In genomic region chr2:239460780-239461179, GRCh38 we compare ENCODE assay signal across 20 cellular contexts. TPM values are rescaled to one million over a fixed set of nuclear protein-coding genes. Genes with fewer than 3 reads are reported as not detected.
DNase-seq lines count a peak whose midpoint lies in the region; ATAC-seq, FAIRE-seq and TF ChIP-seq lines count a peak whose summit lies in the region.
"Had no signal": no experiment of that assay in that cellular context is flagged by ENCODE, and none has a peak within 500 bp of the region (broad histone marks: within the 10 kb centered on the region; RNA-seq: fewer than 3 reads in every experiment).

No MANE protein-coding gene starts in this region.

- no peak overlapping the region for H3K4me3 ChIP-seq in endodermal cell (ENCODE audit: low read length)
- H3K4me3 ChIP-seq in HepG2 (replicated peaks in 1 of 3; ENCODE audit: insufficient read depth in 1 of 3, low read depth in 2 of 3, low read length in 3 of 3): no peak overlapping the region
- H3K4me3 ChIP-seq: GM23338, HAP-1 had no signal

- no peak for FAIRE-seq in HepG2 (lab: Jason Lieb, UNC)
- FAIRE-seq: GM12891, GM18507, H54 had no signal

- DNase-seq in endodermal cell (peak; percentile 6), HepG2 (ENCODE audit: low spot score) (peak; percentile 29), retina (peak; percentile 3), ureter (ENCODE audit: low spot score) (peak; percentile 4), HCEC 1CT (no peak), NCI-H128 (lab: John Stamatoyannopoulos, UW; ENCODE audit: unreplicated experiment) (no peak)
- DNase-seq: C1 segment of cervical spinal cord; Calu3; CD4-positive, alpha-beta memory T cell; COR-L47; DMS53; DMS79 treated with DMSO at 0.1 percent for 48 hours; GF-D8 had no signal

- H3K9ac ChIP-seq in endodermal cell (ENCODE audit: extremely low read depth, low read length, poor library complexity, severe bottlenecking): no peak overlapping the region
- no peak overlapping the region for H3K9ac ChIP-seq in HepG2 (ENCODE audit: insufficient read depth, low read depth, low read length)

- H3K4me3 Mint-ChIP-seq in endodermal cell: no peak overlapping the region
- H3K4me3 Mint-ChIP-seq: CD4-positive, alpha-beta memory T cell; GM23338 had no signal

- BruUV-seq in HepG2 (replicated peaks; lab: Mats Ljungman, UMichigan): no TSS peak

- no peaks in the 10 kb centered on the region for H3K9me3 ChIP-seq in endodermal cell (ENCODE audit: control insufficient read depth, low read length)
- no peaks in the 10 kb centered on the region for H3K9me3 ChIP-seq in HepG2 (ENCODE audit: low read length)
- H3K9me3 ChIP-seq: HAP-1 had no signal

- no peak for TF ChIP-seq RAD21 in HepG2 (CRISPR knock-in tag; IDR thresholded peaks at IDR 0.05)

- CTCF ChIA-PET in HepG2 (lab: Yijun Ruan, JAX; ENCODE audit: low intra/inter-chr PET ratio, low total read pairs): no interaction called here

- WGBS in endodermal cell (ENCODE audit: insufficient coverage in 1 of 2, insufficient read length in 1 of 2), 2 experiments: 92 to 98% methylated on average over 5 of the region's 5 CpGs
- WGBS in HepG2 (ENCODE audit: low lambda C conversion rate): 17% methylated on average over 5 of the region's 5 CpGs

- no peak for ATAC-seq in HepG2
- ATAC-seq in HG03521 (IDR thresholded peaks at IDR 0.05; ENCODE audit: unreplicated experiment): no peak
- ATAC-seq in HG03159 (IDR thresholded peaks at IDR 0.05; ENCODE audit: unreplicated experiment): no peak
- ATAC-seq: GM23338 had no signal

- no peaks in the 10 kb centered on the region for H4K20me1 ChIP-seq in HepG2 (ENCODE audit: insufficient read depth, low read length)

- in situ Hi-C loops in HepG2 (cut with HindIII; ENCODE audit: extremely low pct_ligation_motif_present, low pct_unique_long_range_greater_than_20kb): no loop called here

- H3K27me3 ChIP-seq in endodermal cell (ENCODE audit: control insufficient read depth, insufficient read depth, low read length, poor library complexity, severe bottlenecking) (no peaks in the 10 kb centered on the region), HepG2 (ENCODE audit: control insufficient read depth in 1 of 2, insufficient read depth in 2 of 2, low read length in 2 of 2) (peaks cover 2 to 53% of the 10 kb centered on the region in 2 experiments; a peak in 3 of 5 replicates)

- no peak overlapping the region for H3K27ac Mint-ChIP-seq in endodermal cell
- H3K27ac Mint-ChIP-seq: CD4-positive, alpha-beta memory T cell; GM23338 had no signal

- no peaks in the 10 kb centered on the region for H3K36me3 Mint-ChIP-seq in endodermal cell (ENCODE audit: low read depth)

- TF ChIP-seq EP300 in HepG2 (IDR thresholded peaks at IDR 0.05; ENCODE audit: low read depth in 2 of 2, low read length in 2 of 2) (no peak), HepG2 (CRISPR knock-in tag; IDR thresholded peaks at IDR 0.05; ENCODE audit: borderline replicate concordance) (no peak)

- H3K27me3 Mint-ChIP-seq in endodermal cell (ENCODE audit: insufficient read depth): no peaks in the 10 kb centered on the region

- POLR2A ChIA-PET in HepG2 (lab: Yijun Ruan, JAX): no interaction called here

- TF ChIP-seq POLR2A in HepG2 (IDR thresholded peaks at IDR 0.05; ENCODE audit: insufficient read depth in 1 of 2, low read depth in 2 of 2, low read length in 2 of 2): no peak

- TF ChIP-seq CTCF in endodermal cell (conservative IDR thresholded peaks at IDR 0.05): no peak
- no peak for TF ChIP-seq CTCF in HepG2 (CRISPR knock-in tag; IDR thresholded peaks at IDR 0.05)

- H3K9me3 Mint-ChIP-seq in endodermal cell: peaks cover 4% of the 10 kb centered on the region

- no peak overlapping the region for H3K27ac ChIP-seq in endodermal cell (ENCODE audit: low read depth, low read length)
- H3K27ac ChIP-seq in HepG2 (ENCODE audit: extremely low read length, insufficient read depth, low read length): no peak overlapping the region

- H3K36me3 ChIP-seq in endodermal cell (ENCODE audit: control insufficient read depth, insufficient read depth, low read length): no peaks in the 10 kb centered on the region
- no peaks in the 10 kb centered on the region for H3K36me3 ChIP-seq in HepG2 (replicated peaks in 1 of 2; ENCODE audit: control insufficient read depth in 1 of 2, insufficient read depth in 2 of 2, low read length in 2 of 2)
- H3K36me3 ChIP-seq: HAP-1 had no signal

- no peaks in the 10 kb centered on the region for H3K4me1 ChIP-seq in endodermal cell (ENCODE audit: control insufficient read depth, insufficient read depth, low read length)
- H3K4me1 ChIP-seq in HepG2 (ENCODE audit: insufficient read depth, low read length): peaks cover 10% of the 10 kb centered on the region
- H3K4me1 ChIP-seq: HAP-1 had no signal

- no peak overlapping the region for H3K4me2 ChIP-seq in HepG2 (ENCODE audit: low read depth, low read length)
- H3K4me2 ChIP-seq: GM23338 had no signal

- intact Hi-C loops in HepG2 (cut with micrococcal nuclease; ENCODE audit: unreplicated experiment): no loop called here

- H3K4me1 Mint-ChIP-seq in endodermal cell: no peaks in the 10 kb centered on the region
- H3K4me1 Mint-ChIP-seq: CD4-positive, alpha-beta memory T cell; GM23338 had no signal

- H3K79me2 ChIP-seq in HepG2 (ENCODE audit: insufficient read depth, low read length): no peaks in the 10 kb centered on the region

- no peak overlapping the region for H2AFZ ChIP-seq in HepG2 (ENCODE audit: low read length)
- H2AFZ ChIP-seq: GM23338 had no signal

TF ChIP-seq in HepG2, 621 proteins besides CTCF, POLR2A, EP300 and RAD21 (continues in another document):
- no peak for TF ChIP-seq ZNF790 (CRISPR knock-in tag; IDR thresholded peaks at IDR 0.05; ENCODE audit: borderline replicate concordance)
- TF ChIP-seq CEBPB (IDR thresholded peaks at IDR 0.05; ENCODE audit: borderline replicate concordance, low read depth, low read length): peak; percentile 84; the same call in 1 of the 2 replicates
- TF ChIP-seq SAP130 (CRISPR knock-in tag; IDR thresholded peaks at IDR 0.05; ENCODE audit: low read depth): peak; percentile 50
- no peak for TF ChIP-seq ZNF343 (CRISPR knock-in tag; IDR thresholded peaks at IDR 0.05)
- TF ChIP-seq TAF1 (CRISPR knock-in tag; IDR thresholded peaks at IDR 0.05): no peak
- no peak for TF ChIP-seq MYNN (CRISPR knock-in tag; IDR thresholded peaks at IDR 0.05; ENCODE audit: low read depth)
- peak in 1 of 2 experiments; percentile 91; a peak in 2 of 4 replicates for TF ChIP-seq ATF4 (CRISPR knock-in tag; IDR thresholded peaks at IDR 0.05)
- peak; percentile 65 for TF ChIP-seq CEBPG (CRISPR knock-in tag; IDR thresholded peaks at IDR 0.05)
- no peak for TF ChIP-seq ZNF180 (CRISPR knock-in tag; IDR thresholded peaks at IDR 0.05; ENCODE audit: borderline replicate concordance, low read depth)
- TF ChIP-seq IKZF5 (CRISPR knock-in tag; IDR thresholded peaks at IDR 0.05): no peak
- TF ChIP-seq ZKSCAN1 (IDR thresholded peaks at IDR 0.05; ENCODE audit: low read length): no peak
- no peak for TF ChIP-seq ZNF138 (CRISPR knock-in tag; IDR thresholded peaks at IDR 0.05; ENCODE audit: low read depth)
- TF ChIP-seq ZNF615 (CRISPR knock-in tag; IDR thresholded peaks at IDR 0.05; ENCODE audit: borderline replicate concordance): no peak
- no peak for TF ChIP-seq GABPA (IDR thresholded peaks at IDR 0.05; ENCODE audit: low read depth, low read length)
- 0 out of 2 replicates have a peak, but pooled peaks have one; percentile 21 for TF ChIP-seq GABPA (CRISPR knock-in tag; IDR thresholded peaks at IDR 0.05; ENCODE audit: low read depth)

RNA-seq across cellular contexts. Expression of gene HDAC4, which starts 60.0 kb away (rescaled TPM):
- 10 to 100 TPM; 45.7 to 51.2 TPM for total RNA-seq in endodermal cell
- 11.1 TPM for polyA plus RNA-seq in endodermal cell (2013, experiment 1 of 2)
- polyA plus RNA-seq in endodermal cell (2013, experiment 2 of 2): 13.9 TPM
- total RNA-seq in HepG2 (2016; rRNA removed; fragmentation: Illumina TruSeq; extraction: Trizol): 9.1 and 10.1 TPM in 2 replicates
- total RNA-seq in HepG2 (2016; cell fraction: cytosol; rRNA removed; fragmentation: Illumina TruSeq; extraction: Trizol; ENCODE audit: low read depth): 19.0 and 23.2 TPM in 2 replicates
- total RNA-seq in HepG2 (2016; cell fraction: insoluble cytoplasmic fraction; rRNA removed; fragmentation: Illumina TruSeq; extraction: Trizol): 8.7 and 10.2 TPM in 2 replicates
- 8.0 and 11.2 TPM in 2 replicates for total RNA-seq in HepG2 (2016; cell fraction: membrane; rRNA removed; fragmentation: Illumina TruSeq; extraction: Trizol)
- total RNA-seq in HepG2 (2016; cell fraction: nucleus; rRNA removed; fragmentation: Illumina TruSeq; extraction: Trizol): 14.9 and 20.4 TPM in 2 replicates
- polyA plus RNA-seq in HepG2 (2011; rRNA removed): 11.5 and 11.9 TPM in 2 replicates
- 6.8 and 7.6 TPM in 2 replicates for polyA plus RNA-seq in HepG2 (2011; cell fraction: cytosol; rRNA removed)
- 60.5 and 78.4 TPM in 2 replicates for polyA plus RNA-seq in HepG2 (2011; cell fraction: nucleus; rRNA removed)
- 8.7 and 10.7 TPM in 2 replicates for polyA plus RNA-seq in HepG2 (2012)
- 0.57 and 0.92 TPM in 2 replicates for polyA plus RNA-seq in HepG2 (2016; cell fraction: cytosol; fragmentation: Illumina TruSeq; extraction: Trizol; ENCODE audit: low read depth)
- 5.1 and 7.0 TPM in 2 replicates for polyA plus RNA-seq in HepG2 (2016; cell fraction: insoluble cytoplasmic fraction; fragmentation: Illumina TruSeq; extraction: Trizol; ENCODE audit: low read depth)
- 1.6 and 2.5 TPM in 2 replicates for polyA plus RNA-seq in HepG2 (2016; cell fraction: membrane; fragmentation: Illumina TruSeq; extraction: Trizol; ENCODE audit: low read depth)
- polyA plus RNA-seq in HepG2 (2016; cell fraction: nucleus; fragmentation: Illumina TruSeq; extraction: Trizol; ENCODE audit: insufficient read depth, low read depth): 12.4 and 16.1 TPM in 2 replicates
- 27.5 and 29.0 TPM in 2 replicates for polyA minus RNA-seq in HepG2 (2011; rRNA and poly(A)+ RNA removed; ENCODE audit: low replicate concordance)
- polyA minus RNA-seq in HepG2 (2011; cell fraction: cytosol; rRNA and poly(A)+ RNA removed): 10.9 and 14.4 TPM in 2 replicates
- 64.9 and 80.1 TPM in 2 replicates for polyA minus RNA-seq in HepG2 (2011; cell fraction: nucleus; rRNA and poly(A)+ RNA removed)
- total RNA-seq in ureter: 86.9 TPM

Comparison
In these comparisons a context has a peak if more than half of its experiments do, and no peak if none do; other contexts are left out.
1. DNase-seq: peak in endodermal cell (single experiment), HepG2 (single experiment), retina (single experiment) and ureter (single experiment); none in HCEC 1CT (single experiment) and NCI-H128 (single experiment).